In the genomic region with DNA sequence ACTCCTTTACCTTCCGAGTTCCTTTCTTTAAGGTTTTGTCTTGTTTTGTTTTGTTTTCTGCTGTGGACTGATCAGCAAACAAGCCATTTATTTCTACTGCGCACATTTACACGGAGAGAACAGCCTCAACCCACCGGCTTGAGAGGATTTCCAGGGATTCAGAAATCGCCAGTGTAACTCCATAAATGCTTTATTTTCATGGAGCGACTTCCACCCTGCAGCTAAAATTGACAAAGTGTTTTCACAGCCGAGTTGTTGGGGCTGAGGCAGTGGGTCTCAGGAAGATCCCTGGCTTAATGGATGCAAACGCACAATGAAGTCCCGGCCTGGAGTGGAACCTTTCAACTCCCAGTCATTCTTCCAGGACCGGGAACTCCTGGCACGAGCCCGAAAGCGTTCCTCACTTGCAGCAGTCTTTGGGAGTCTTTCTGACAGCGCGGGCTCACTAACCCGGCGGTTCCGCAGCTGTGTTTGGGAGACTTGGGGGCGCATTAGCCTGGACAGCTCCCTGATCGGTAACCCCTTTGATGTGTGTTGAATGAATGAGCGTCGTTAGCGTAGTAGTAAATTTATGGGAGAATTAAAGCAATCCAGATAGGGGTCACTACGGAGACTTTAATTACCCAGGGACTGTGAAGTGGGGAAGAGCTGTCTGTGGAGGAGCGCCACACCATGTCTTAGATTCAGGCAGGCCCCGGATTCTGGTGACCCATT, we compare ENCODE assay signal across 8 cellular contexts. TPM values are rescaled to one million over a fixed set of nuclear protein-coding genes. Genes with fewer than 3 reads are reported as not detected.
A peak's percentile ranks its signal among the peaks of the same experiment; 100 is the strongest.
DNase-seq lines count a peak whose midpoint lies in the region; ATAC-seq and TF ChIP-seq lines count a peak whose summit lies in the region.

No MANE protein-coding gene starts in this region.

- H3K27me3 Mint-ChIP-seq in activated CD8-positive, alpha-beta memory T cell treated with anti-CD3 and anti-CD28 coated beads, Interleukin-2, amount 10 ng/mL, durations not matched to agents 7 days and 5 days: peaks cover 48% of the 10 kb centered on the region
- H3K27me3 Mint-ChIP-seq in neural crest cell (ENCODE audit: low read depth): peaks cover 91% of the 10 kb centered on the region

- H3K4me1 ChIP-seq in fibroblast of lung (ENCODE audit: control insufficient read depth, extremely low read depth, insufficient read depth, low read length): no peaks in the 10 kb centered on the region

- no peaks in the 10 kb centered on the region for H3K9me3 Mint-ChIP-seq in activated CD8-positive, alpha-beta memory T cell treated with anti-CD3 and anti-CD28 coated beads, Interleukin-2, amount 10 ng/mL, durations not matched to agents 7 days and 5 days (ENCODE audit: low read depth)
- H3K9me3 Mint-ChIP-seq in neural crest cell: no peaks in the 10 kb centered on the region

- H3K27ac ChIP-seq in fibroblast of lung (ENCODE audit: insufficient read depth, low read length): no peak overlapping the region

- H3K79me2 ChIP-seq in fibroblast of lung (ENCODE audit: control insufficient read depth, insufficient read depth, low read length): no peaks in the 10 kb centered on the region

- no peaks in the 10 kb centered on the region for H3K36me3 ChIP-seq in fibroblast of lung (ENCODE audit: control insufficient read depth, insufficient read depth, low read length)

- no peaks in the 10 kb centered on the region for H4K20me1 ChIP-seq in fibroblast of lung (ENCODE audit: control insufficient read depth, extremely low read depth, insufficient read depth, low read length)

- no peaks in the 10 kb centered on the region for H3K9me3 ChIP-seq in fibroblast of lung (ENCODE audit: control insufficient read depth, insufficient read depth, low read depth, low read length)

- DNase-seq in activated CD8-positive, alpha-beta memory T cell treated with anti-CD3 and anti-CD28 coated beads, Interleukin-2, amount 10 ng/mL, durations not matched to agents 7 days and 5 days: no peak
- no peak for DNase-seq in activated CD8-positive, alpha-beta memory T cell treated with anti-CD3 and anti-CD28 coated beads, Interleukin-2, amount 50 U/mL, for 4 hours
- DNase-seq in fibroblast of lung (ENCODE audit: low read depth in 2 of 2) (no peak), neural crest cell (ENCODE audit: low read depth, low spot score) (peak; percentile 9), COR-L47 (lab: John Stamatoyannopoulos, UW) (no peak), NCI-H2029 treated with DMSO at 0.1 percent for 48 hours (lab: John Stamatoyannopoulos, UW) (no peak)

- ATAC-seq in activated CD8-positive, alpha-beta memory T cell treated with anti-CD3 and anti-CD28 coated beads, Interleukin-2, amount 10 ng/mL, durations not matched to agents 7 days and 5 days: no peak
- ATAC-seq in GM21381 (IDR thresholded peaks at IDR 0.05; ENCODE audit: unreplicated experiment): no peak

- peaks cover 27% of the 10 kb centered on the region for H3K27me3 ChIP-seq in fibroblast of lung (ENCODE audit: control insufficient read depth, insufficient read depth, low read length)

- peaks cover 14% of the 10 kb centered on the region for H3K4me1 Mint-ChIP-seq in activated CD8-positive, alpha-beta memory T cell treated with anti-CD3 and anti-CD28 coated beads, Interleukin-2, amount 10 ng/mL, durations not matched to agents 7 days and 5 days
- H3K4me1 Mint-ChIP-seq in neural crest cell: peaks cover 19% of the 10 kb centered on the region

- peak overlapping the region; percentile 34 for H3K27ac Mint-ChIP-seq in activated CD8-positive, alpha-beta memory T cell treated with anti-CD3 and anti-CD28 coated beads, Interleukin-2, amount 10 ng/mL, durations not matched to agents 7 days and 5 days
- peak overlapping the region; percentile 79 for H3K27ac Mint-ChIP-seq in neural crest cell (ENCODE audit: unreplicated experiment)

- H3K9ac ChIP-seq in fibroblast of lung (ENCODE audit: insufficient read depth, low read length): no peak overlapping the region

- H3K36me3 Mint-ChIP-seq in activated CD8-positive, alpha-beta memory T cell treated with anti-CD3 and anti-CD28 coated beads, Interleukin-2, amount 10 ng/mL, durations not matched to agents 7 days and 5 days: peaks cover 3% of the 10 kb centered on the region
- no peaks in the 10 kb centered on the region for H3K36me3 Mint-ChIP-seq in neural crest cell (ENCODE audit: low read depth)

- H3K4me2 ChIP-seq in fibroblast of lung (ENCODE audit: extremely low read depth, insufficient read depth, low read length): peak overlapping the region; percentile 48

- TF ChIP-seq CTCF in fibroblast of lung (conservative IDR thresholded peaks at IDR 0.05 in 1 of 2, IDR thresholded peaks at IDR 0.05 in 1 of 2; ENCODE audit: low read depth in 1 of 2, low read length in 2 of 2): no peak
- no peak for TF ChIP-seq CTCF in neural crest cell (conservative IDR thresholded peaks at IDR 0.05)

- peak overlapping the region; percentile 18 for H3K4me3 Mint-ChIP-seq in activated CD8-positive, alpha-beta memory T cell treated with anti-CD3 and anti-CD28 coated beads, Interleukin-2, amount 10 ng/mL, durations not matched to agents 7 days and 5 days
- peak overlapping the region; percentile 93 for H3K4me3 Mint-ChIP-seq in neural crest cell

- no peak overlapping the region for H2AFZ ChIP-seq in fibroblast of lung (ENCODE audit: low read length)

- CTCF ChIA-PET in activated CD8-positive, alpha-beta memory T cell treated with anti-CD3 and anti-CD28 coated beads, Interleukin-2, amount 10 ng/mL, durations not matched to agents 7 days and 5 days (lab: Charles Lee): no interaction called here

- peak overlapping the region in 1 of 4 experiments; percentile 32 for H3K4me3 ChIP-seq in fibroblast of lung (replicated peaks in 1 of 4; ENCODE audit: control extremely low read depth in 1 of 4, insufficient read depth in 1 of 4, low read depth in 3 of 4, low read length in 4 of 4)

TF ChIP-seq in PFSK-1, 5 proteins besides CTCF, POLR2A, EP300 and RAD21:
- TF ChIP-seq, protein P1, sequence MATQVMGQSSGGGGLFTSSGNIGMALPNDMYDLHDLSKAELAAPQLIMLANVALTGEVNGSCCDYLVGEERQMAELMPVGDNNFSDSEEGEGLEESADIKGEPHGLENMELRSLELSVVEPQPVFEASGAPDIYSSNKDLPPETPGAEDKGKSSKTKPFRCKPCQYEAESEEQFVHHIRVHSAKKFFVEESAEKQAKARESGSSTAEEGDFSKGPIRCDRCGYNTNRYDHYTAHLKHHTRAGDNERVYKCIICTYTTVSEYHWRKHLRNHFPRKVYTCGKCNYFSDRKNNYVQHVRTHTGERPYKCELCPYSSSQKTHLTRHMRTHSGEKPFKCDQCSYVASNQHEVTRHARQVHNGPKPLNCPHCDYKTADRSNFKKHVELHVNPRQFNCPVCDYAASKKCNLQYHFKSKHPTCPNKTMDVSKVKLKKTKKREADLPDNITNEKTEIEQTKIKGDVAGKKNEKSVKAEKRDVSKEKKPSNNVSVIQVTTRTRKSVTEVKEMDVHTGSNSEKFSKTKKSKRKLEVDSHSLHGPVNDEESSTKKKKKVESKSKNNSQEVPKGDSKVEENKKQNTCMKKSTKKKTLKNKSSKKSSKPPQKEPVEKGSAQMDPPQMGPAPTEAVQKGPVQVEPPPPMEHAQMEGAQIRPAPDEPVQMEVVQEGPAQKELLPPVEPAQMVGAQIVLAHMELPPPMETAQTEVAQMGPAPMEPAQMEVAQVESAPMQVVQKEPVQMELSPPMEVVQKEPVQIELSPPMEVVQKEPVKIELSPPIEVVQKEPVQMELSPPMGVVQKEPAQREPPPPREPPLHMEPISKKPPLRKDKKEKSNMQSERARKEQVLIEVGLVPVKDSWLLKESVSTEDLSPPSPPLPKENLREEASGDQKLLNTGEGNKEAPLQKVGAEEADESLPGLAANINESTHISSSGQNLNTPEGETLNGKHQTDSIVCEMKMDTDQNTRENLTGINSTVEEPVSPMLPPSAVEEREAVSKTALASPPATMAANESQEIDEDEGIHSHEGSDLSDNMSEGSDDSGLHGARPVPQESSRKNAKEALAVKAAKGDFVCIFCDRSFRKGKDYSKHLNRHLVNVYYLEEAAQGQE (IDR thresholded peaks at IDR 0.05; ENCODE audit: insufficient read depth in 1 of 2, low read depth in 2 of 2, low read length in 2 of 2): peak; percentile 59 to 80; a peak in 3 of 4 replicates
- TF ChIP-seq SIN3A (IDR thresholded peaks at IDR 0.05; ENCODE audit: borderline replicate concordance, insufficient read depth, low read length): no peak

RNA-seq across cellular contexts. Expression of a gene that starts 0.8 kb away (rescaled TPM):
- total RNA-seq in activated CD8-positive, alpha-beta memory T cell treated with anti-CD3 and anti-CD28 coated beads, Interleukin-2, amount 10 ng/mL, durations not matched to agents 7 days and 5 days: not detected
- 1.0 TPM for polyA plus RNA-seq in PFSK-1 (2012; ENCODE audit: insufficient read length, low read depth)
- total RNA-seq in fibroblast of lung (under 0.01 TPM in 1 of 2 replicates, not detected in the other), neural crest cell (0.48 and 0.54 TPM in 2 replicates)
- polyA plus RNA-seq in fibroblast of lung: 0.01 and 0.02 TPM in 2 replicates
- polyA plus RNA-seq in fibroblast of lung (2012): not detected in 2 replicates
- polyA minus RNA-seq in fibroblast of lung (ENCODE audit: low replicate concordance): not detected in 2 replicates
